8 cellular contexts compared by ENCODE assay signal in the genomic region with DNA sequence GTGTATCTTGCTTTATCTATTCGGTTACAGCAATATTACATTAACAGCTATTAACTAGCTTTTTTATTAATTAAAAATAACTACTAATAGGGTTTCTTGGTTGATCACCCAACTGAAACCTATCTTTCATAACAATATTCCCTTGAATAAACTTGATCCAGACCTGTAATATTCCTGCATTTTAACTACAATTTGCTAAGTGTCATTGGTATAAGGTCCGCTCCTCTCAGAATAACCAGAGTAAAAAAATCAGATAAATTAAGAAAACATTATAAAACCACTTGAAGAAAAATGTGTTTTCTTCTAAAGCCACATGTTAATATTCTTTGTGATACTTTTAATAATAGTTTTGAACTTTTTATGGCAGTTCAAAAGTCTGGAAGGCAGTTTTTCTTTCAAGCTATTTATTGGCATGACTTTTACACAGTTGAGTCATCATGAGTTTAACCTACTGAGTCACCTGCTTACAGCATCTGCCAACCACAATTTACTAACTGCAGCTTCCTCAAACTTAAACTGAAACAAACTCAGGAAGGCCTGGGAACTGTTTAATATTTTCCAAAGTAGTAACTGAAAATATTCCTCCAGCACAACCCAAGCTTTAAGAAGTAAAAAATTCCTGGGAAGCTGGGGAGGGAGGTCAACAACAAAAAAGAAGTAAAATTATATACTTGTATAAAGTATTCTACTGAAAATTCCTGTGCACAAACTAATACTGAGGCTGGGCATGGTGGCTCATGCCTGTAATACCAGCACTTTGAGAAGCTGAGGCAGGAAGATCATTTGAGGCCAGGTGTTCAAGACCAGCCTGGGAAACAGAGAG.
DNase-seq lines count a peak whose midpoint lies in the region; ATAC-seq and TF ChIP-seq lines count a peak whose summit lies in the region.

No MANE protein-coding gene starts in this region.

- peaks cover 5% of the 10 kb centered on the region; the same call in 1 of the 2 replicates for H4K20me1 ChIP-seq in HCT116 (ENCODE audit: insufficient read depth)

- H3K27me3 ChIP-seq in HCT116 (ENCODE audit: insufficient read depth, low read length) = no peaks in the 10 kb centered on the region
- no peaks in the 10 kb centered on the region for H3K27me3 ChIP-seq in adrenal gland
- H3K27me3 ChIP-seq in upper lobe of right lung = no peaks in the 10 kb centered on the region

- H3K36me3 ChIP-seq in HCT116 (ENCODE audit: control insufficient read depth in 1 of 2, insufficient read depth in 2 of 2, low read length in 2 of 2) = no peaks in the 10 kb centered on the region
- H3K36me3 ChIP-seq in adrenal gland (replicated peaks in 1 of 2) = no peaks in the 10 kb centered on the region
- H3K36me3 ChIP-seq in upper lobe of right lung = no peaks in the 10 kb centered on the region

- TF ChIP-seq RAD21 in HCT116 (IDR thresholded peaks at IDR 0.05; ENCODE audit: low read depth) = 0 out of 2 replicates have a peak, but pooled peaks have one; percentile 16

- peaks cover 86% of the 10 kb centered on the region for H3K79me2 ChIP-seq in HCT116 (ENCODE audit: insufficient read depth, low read length)

- TF ChIP-seq CTCF in HCT116 (IDR thresholded peaks at IDR 0.05 in 2 of 3, conservative IDR thresholded peaks at IDR 0.05 in 1 of 3; ENCODE audit: borderline replicate concordance in 1 of 3, insufficient read depth in 1 of 3, low read depth in 2 of 3, low read length in 2 of 3) (no peak), adrenal gland (IDR thresholded peaks at IDR 0.05) (no peak), upper lobe of right lung (IDR thresholded peaks at IDR 0.05) (no peak)

- TF ChIP-seq POLR2A in HCT116 (IDR thresholded peaks at IDR 0.05; ENCODE audit: borderline replicate concordance, extremely low read depth, insufficient read depth, insufficient read length) = no peak
- TF ChIP-seq POLR2A in adrenal gland (IDR thresholded peaks at IDR 0.05) = no peak

- peaks cover 27 to 36% of the 10 kb centered on the region in 2 experiments for H3K4me1 ChIP-seq in HCT116 (ENCODE audit: control insufficient read depth in 1 of 2, insufficient read depth in 2 of 2, low read length in 2 of 2)
- peaks cover 23 to 54% of the 10 kb centered on the region in 2 donors for H3K4me1 ChIP-seq in adrenal gland (replicated peaks in 1 of 2)
- H3K4me1 ChIP-seq in upper lobe of right lung = peaks cover 18% of the 10 kb centered on the region

- no peak overlapping the region for H2AFZ ChIP-seq in HCT116 (ENCODE audit: low read depth, low read length, poor library complexity, severe bottlenecking)

- H3K9me3 ChIP-seq in HCT116 (ENCODE audit: control insufficient read depth in 1 of 2, insufficient read depth in 1 of 2, low read depth in 1 of 2, low read length in 2 of 2) (no peaks in the 10 kb centered on the region), adrenal gland (replicated peaks in 1 of 3) (no peaks in the 10 kb centered on the region), upper lobe of right lung (no peaks in the 10 kb centered on the region)

- no TSS peak for BruUV-seq in HCT116 (replicated peaks; lab: Mats Ljungman, UMichigan)

- intact Hi-C loops in HCT116 (cut with micrococcal nuclease) = loop anchor here (2.0 kb wide), 1 partner anchor 32 kb away; no protein-coding TSS in a partner anchor
- intact Hi-C loops in adrenal gland (cut with DNase I) = no loop called here
- intact Hi-C loops in left colon (cut with DNase I, micrococcal nuclease) = no loop called here
- intact Hi-C loops in upper lobe of right lung (cut with DNase I) = no loop called here

- WGBS in adrenal gland, 4 donors = 66 to 82% (median 74%) methylated on average over 2 of the region's 2 CpGs

- H3K4me3 ChIP-seq in HCT116 (replicated peaks in 1 of 2; ENCODE audit: low read depth in 1 of 2, low read length in 2 of 2) (peak overlapping the region in 1 of 2 experiments; percentile 34; a peak in 1 of 4 replicates), adrenal gland (peak overlapping the region in 1 of 4 donors; percentile 21), upper lobe of right lung (no peak overlapping the region)

- peak; percentile 93 for ATAC-seq in HCT116
- ATAC-seq in left colon = peak; percentile 91
- peak; percentile 90 for ATAC-seq in upper lobe of right lung

- H3K4me2 ChIP-seq in HCT116 (ENCODE audit: low read length) = peak overlapping the region; percentile 73

- H3K9ac ChIP-seq in HCT116 (ENCODE audit: low read length) = peak overlapping the region; percentile 48; the same call in 1 of the 2 replicates

- RAD21 ChIA-PET in HCT116 (lab: Charles Lee; ENCODE audit: low non-redundant PET in 1 of 2, low total read pairs in 2 of 2, uncharacterized antibody in 2 of 2, unreplicated experiment in 2 of 2) = no interaction called here

- H3K9me2 ChIP-seq in HCT116 (ENCODE audit: insufficient read depth) = no peaks in the 10 kb centered on the region

- H3K27ac ChIP-seq in HCT116 (ENCODE audit: low read depth, low read length) (peak overlapping the region; percentile 81; the same call in 1 of the 2 replicates), adrenal gland (peak overlapping the region in 4 of 5 donors; percentile 38 to 60 (median 46)), upper lobe of right lung (peak overlapping the region; percentile 49)

- POLR2A ChIA-PET in HCT116 (lab: Charles Lee) = interaction anchor here (1.6 kb wide), 1 partner anchor 32 kb away, joined by 10 read pairs; no protein-coding TSS in a partner anchor

- DNase-seq in DMS 273 (lab: John Stamatoyannopoulos, UW; ENCODE audit: unreplicated experiment) (peak; percentile 38), DMS 273 treated with DMSO at 0.1 percent for 48 hours (lab: John Stamatoyannopoulos, UW) (no peak), HCT116 (ENCODE audit: low read depth, low spot score) (peak; percentile 82), LHCN-M2 (ENCODE audit: low read depth) (peak; percentile 92), adrenal gland (peak in 3 of 7 donors; percentile 20 to 43 (median 26)), left colon (no peak), upper lobe of right lung (no peak), NCI-H2171 treated with DMSO at 0.1 percent for 48 hours (lab: John Stamatoyannopoulos, UW) (no peak)

- CTCF ChIA-PET in HCT116 (lab: Charles Lee) = interaction anchor here (0.9 to 1.4 kb wide), 3 partner anchors 380 to 484 kb away, joined by 3 to 4 read pairs (median 4); no protein-coding TSS in a partner anchor

TF ChIP-seq in HCT116, 20 proteins besides CTCF, POLR2A, EP300 and RAD21 (continues in another document):
- TF ChIP-seq YY1 (IDR thresholded peaks at IDR 0.05; ENCODE audit: extremely low read depth, insufficient replicate concordance, low read depth, low read length) (no peak), TCF7L2 (IDR thresholded peaks at IDR 0.05; ENCODE audit: borderline replicate concordance, extremely low read depth, insufficient read depth, insufficient read length) (peak; percentile 11), SP1 (IDR thresholded peaks at IDR 0.05; ENCODE audit: low read depth) (peak; percentile 90), ZBTB33 (IDR thresholded peaks at IDR 0.05; ENCODE audit: extremely low read depth, insufficient replicate concordance, low read length) (no peak), POLR2AphosphoS5 (IDR thresholded peaks at IDR 0.05; ENCODE audit: low read depth, low read length) (peak; percentile 25; the same call in 1 of the 2 replicates), SRF (IDR thresholded peaks at IDR 0.05; ENCODE audit: low read depth) (peak; percentile 80; the same call in 1 of the 2 replicates), EZH2phosphoT487 (IDR thresholded peaks at IDR 0.05; ENCODE audit: borderline replicate concordance) (no peak), ZNF274 (IDR thresholded peaks at IDR 0.05; ENCODE audit: low read depth, low read length) (no peak), REST (IDR thresholded peaks at IDR 0.05; ENCODE audit: low read depth) (no peak), CBX3 (IDR thresholded peaks at IDR 0.05; ENCODE audit: low read depth) (peak; percentile 93)

Comparison
In these comparisons a context has a peak if more than half of its experiments do, and no peak if none do; other contexts are left out.
1. DNase-seq: peak in DMS 273 (single experiment), HCT116 (single experiment) and LHCN-M2 (single experiment); none in DMS 273 treated with DMSO at 0.1 percent for 48 hours (single experiment), left colon (0 of 2), upper lobe of right lung (single experiment) and NCI-H2171 treated with DMSO at 0.1 percent for 48 hours (single experiment).
2. Peak in every context shown above with its lines, with median percentiles within 50 percentile points of each other: ATAC-seq and H3K27ac ChIP-seq.